9 cellular contexts compared by ENCODE assay signal in genomic region chr12:85807681-85808228, GRCh38. TPM values are rescaled to one million over a fixed set of nuclear protein-coding genes. Genes with fewer than 3 reads are reported as not detected.
"Had no signal": no experiment of that assay in that cellular context is flagged by ENCODE, and none has a peak within 500 bp of the region (broad histone marks: within the 10 kb centered on the region; RNA-seq: fewer than 3 reads in every experiment).

No MANE protein-coding gene starts in this region.

- H3K9me3 Mint-ChIP-seq: HFFc6 had no signal

- H2AFZ ChIP-seq: GM23248 had no signal

- H3K9me3 ChIP-seq: HAP-1 had no signal

- H3K4me1 ChIP-seq: HAP-1 had no signal

- FAIRE-seq: HTR-8/SVneo, K562 had no signal

- H3K9ac ChIP-seq: GM23248 had no signal

- DNase-seq: GM23248, GOT3, H7, HFFc6, IMR-90 had no signal

- ATAC-seq: HCT116, K562 had no signal

- H3K27ac Mint-ChIP-seq: HFFc6 had no signal

- H3K4me3 ChIP-seq: GM23248, HAP-1, K562 had no signal

- H3K36me3 ChIP-seq: HAP-1 had no signal

- H3K4me3 Mint-ChIP-seq: HFFc6 had no signal

- H3K27ac ChIP-seq: GM23248 had no signal

RNA-seq across cellular contexts. Expression of gene RASSF9, which starts 28.5 kb away (rescaled TPM):
- total RNA-seq: K562 had no signal
- polyA plus RNA-seq: K562 had no signal
